8 cellular contexts compared by ENCODE assay signal in genomic region chr12:108854453-108855283, GRCh38. TPM values are rescaled to one million over a fixed set of nuclear protein-coding genes. Genes with fewer than 3 reads are reported as not detected.
DNase-seq lines count a peak whose midpoint lies in the region; ATAC-seq and TF ChIP-seq lines count a peak whose summit lies in the region.

No MANE protein-coding gene starts in this region.

- intact Hi-C loops in Right ventricle myocardium inferior (cut with DNase I), result loop anchor here (2.0 to 10.0 kb wide), 3 partner anchors 37 to 240 kb away; partner anchors contain the start of genes ALKBH2, CORO1C and UNG
- intact Hi-C loops in cardiac septum (cut with DNase I), result loop anchor here (5.0 to 10.0 kb wide), 6 partner anchors 32 to 292 kb away; partner anchors contain the start of genes ALKBH2, CORO1C, ISCU and SART3
- intact Hi-C loops in A673 (cut with micrococcal nuclease; ENCODE audit: unreplicated experiment), result loop anchor here (2.0 to 10.0 kb wide), 3 partner anchors 240 to 608 kb away; partner anchors contain the start of genes ALKBH2, ISCU and UNG

- no TSS peak for BruUV-seq in A673 (replicated peaks; lab: Mats Ljungman, UMichigan)

- DNase-seq in Right ventricle myocardium inferior (ENCODE audit: missing footprints), result no peak
- no peak for DNase-seq in cardiac septum (ENCODE audit: low spot score)
- peak; percentile 99 for DNase-seq in amniotic epithelial cell (ENCODE audit: low read depth)
- peak; percentile 99 for DNase-seq in iris pigment epithelial cell (ENCODE audit: low read depth)
- DNase-seq in suprapubic skin (ENCODE audit: low spot score in 2 of 2), result peak in 1 of 2 donors; percentile 79
- no peak for DNase-seq in nucleus accumbens (lab: John Stamatoyannopoulos, UW)
- DNase-seq in HuH-7 (ENCODE audit: low spot score), result no peak
- no peak for DNase-seq in A673 (ENCODE audit: low spot score)

- no peak overlapping the region for H3K4me3 ChIP-seq in suprapubic skin
- H3K4me3 ChIP-seq in A673 (ENCODE audit: low read depth, low read length, poor library complexity, severe bottlenecking), result no peak overlapping the region

- WGBS in suprapubic skin, result 67% methylated on average over 13 of the region's 13 CpGs

- H3K9me3 ChIP-seq in suprapubic skin, result no peaks in the 10 kb centered on the region
- peaks cover 4% of the 10 kb centered on the region for H3K9me3 ChIP-seq in A673 (ENCODE audit: low read depth, low read length, poor library complexity, severe bottlenecking)

- peaks cover 54% of the 10 kb centered on the region for H3K4me1 ChIP-seq in suprapubic skin
- peaks cover 39% of the 10 kb centered on the region for H3K4me1 ChIP-seq in A673 (ENCODE audit: insufficient read depth, low read length, poor library complexity, severe bottlenecking)

- CTCF ChIA-PET in A673 (lab: Charles Lee), result no interaction called here

- H3K27me3 ChIP-seq in suprapubic skin (no peaks in the 10 kb centered on the region), A673 (replicated peaks; ENCODE audit: insufficient read depth, low read depth, low read length, poor library complexity) (no peaks in the 10 kb centered on the region)

- TF ChIP-seq POLR2A in suprapubic skin (IDR thresholded peaks at IDR 0.05), result no peak

- TF ChIP-seq CTCF in suprapubic skin (IDR thresholded peaks at IDR 0.05) (no peak), A673 (conservative IDR thresholded peaks at IDR 0.05; ENCODE audit: low read depth, low read length) (no peak)

- POLR2A ChIA-PET in A673 (lab: Charles Lee; ENCODE audit: low non-redundant PET), result no interaction called here

- H3K36me3 ChIP-seq in suprapubic skin, result no peaks in the 10 kb centered on the region
- H3K36me3 ChIP-seq in A673 (ENCODE audit: insufficient read depth, low read length, poor library complexity, severe bottlenecking), result peaks cover 9% of the 10 kb centered on the region

- no peak for TF ChIP-seq EP300 in suprapubic skin (IDR thresholded peaks at IDR 0.05)

- H3K27ac ChIP-seq in suprapubic skin (peak overlapping the region; percentile 79), A673 (ENCODE audit: low read depth, low read length, poor library complexity, severe bottlenecking) (no peak overlapping the region)

- peak; percentile 8 for ATAC-seq in Right ventricle myocardium inferior

RNA-seq across cellular contexts. Expression of gene SSH1, which starts 2.7 kb away (rescaled TPM):
- total RNA-seq in Right ventricle myocardium inferior (30.1 TPM), cardiac septum (50.6 TPM), suprapubic skin (10 to 100 TPM; 11.2 to 26.0 (median 15.8) TPM), A673 (2021) (36.1 and 39.0 TPM in 2 replicates)

RNA-seq across cellular contexts. Expression of gene DAO, which starts 25.2 kb away (rescaled TPM):
- total RNA-seq in Right ventricle myocardium inferior (not detected), cardiac septum (not detected), suprapubic skin (not detected), A673 (2021) (not detected in 2 replicates)

Comparison
In these comparisons a context has a peak if more than half of its experiments do, and no peak if none do; other contexts are left out.
1. DNase-seq: peak in amniotic epithelial cell (single experiment) and iris pigment epithelial cell (single experiment); none in Right ventricle myocardium inferior (single experiment), cardiac septum (single experiment), nucleus accumbens (0 of 56), HuH-7 (single experiment) and A673 (single experiment).